Comparison of ENCODE assay signal across 8 cellular contexts in the genomic region with DNA sequence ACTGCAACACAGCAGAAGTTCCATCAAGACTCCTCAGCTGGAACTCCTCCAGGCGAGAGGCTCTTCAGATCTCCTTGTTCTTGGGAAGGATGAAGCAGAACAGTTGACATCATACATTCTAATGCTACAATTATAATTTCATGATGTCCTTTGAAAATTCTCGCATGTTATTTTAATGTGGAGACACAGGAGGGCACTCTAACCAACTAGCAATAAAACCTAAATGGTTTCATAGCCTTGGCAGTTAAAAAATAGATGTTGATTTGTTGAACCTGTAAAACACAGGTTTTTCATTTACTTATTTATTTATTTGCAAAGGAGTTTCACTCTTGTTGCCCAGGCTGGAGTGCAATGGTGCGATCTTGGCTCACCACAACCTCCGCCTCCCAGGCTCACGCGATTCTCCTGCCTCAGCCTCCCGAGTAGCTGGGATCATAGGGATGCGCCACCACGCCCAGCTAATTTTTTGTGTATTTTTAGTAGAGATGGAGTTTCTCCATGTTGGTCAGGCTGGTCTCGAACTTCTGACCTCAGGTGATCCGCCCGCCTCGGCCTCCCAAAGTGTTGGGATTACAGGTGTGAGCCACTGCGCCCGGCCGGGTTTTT. TPM values are rescaled to one million over a fixed set of nuclear protein-coding genes. Genes with fewer than 3 reads are reported as not detected.
DNase-seq lines count a peak whose midpoint lies in the region; ATAC-seq, FAIRE-seq and TF ChIP-seq lines count a peak whose summit lies in the region.
"Not testable (repeated sequence)": the region's sequence is repeated elsewhere in the genome, so short reads cannot be mapped to it uniquely, and the experiment has no call there.

No MANE protein-coding gene starts in this region.

- peak; percentile 44 for DNase-seq in D721Med (ENCODE audit: insufficient read length, low spot score)
- DNase-seq in H9; GM12878 (ENCODE audit: low read depth, low spot score): not testable (repeated sequence)
- DNase-seq in NCI-H146 treated with DMSO at 0.1 percent for 48 hours (lab: John Stamatoyannopoulos, UW; ENCODE audit: unreplicated experiment) = peak; percentile 65
- DNase-seq in PC-3 = peak; percentile 34
- peak; percentile 63 for DNase-seq in fibroblast of peridontal ligament (ENCODE audit: extremely low read depth)
- DNase-seq in lung microvascular endothelial cell (ENCODE audit: low read depth in 2 of 2) = peak; percentile 66
- peak in 1 of 2 donors; percentile 28 for DNase-seq in thyroid gland

- not testable (repeated sequence) for H3K14ac ChIP-seq in H9 (ENCODE audit: insufficient read depth, low read length)

- in situ Hi-C loops in GM12878 (cut with MboI) = loop anchor here (5.0 kb wide), 1 partner anchor 298 kb away; no protein-coding TSS in a partner anchor

- BruUV-seq in PC-3 (replicated peaks; lab: Mats Ljungman, UMichigan); GM12878 (replicated peaks; lab: Mats Ljungman, UMichigan): not testable (repeated sequence)

- TF ChIP-seq CTCF in D721Med (IDR thresholded peaks at IDR 0.05; ENCODE audit: insufficient read depth, missing control alignments) (peak; percentile 62), H9 (conservative IDR thresholded peaks at IDR 0.05) (peak; percentile 56), PC-3 (conservative IDR thresholded peaks at IDR 0.05; ENCODE audit: low read depth, low read length) (peak; percentile 50), GM12878 (IDR thresholded peaks at IDR 0.05 in 2 of 3, conservative IDR thresholded peaks at IDR 0.05 in 1 of 3; ENCODE audit: control insufficient read depth in 2 of 3, extremely low read depth in 1 of 3, insufficient read depth in 1 of 3, low read depth in 3 of 3, low read length in 3 of 3) (peak; percentile 33 to 51 (median 39); a peak in 5 of 6 replicates), thyroid gland (IDR thresholded peaks at IDR 0.05) (peak in 5 of 6 experiments; percentile 15 to 69 (median 60))

- TF ChIP-seq POLR2A in GM12878 (IDR thresholded peaks at IDR 0.05; ENCODE audit: low read depth, low read length); thyroid gland (IDR thresholded peaks at IDR 0.05): not testable (repeated sequence)

- not testable (repeated sequence) for H3K4me2 ChIP-seq in H9 (ENCODE audit: insufficient read depth, insufficient read length, low read length); PC-3 (ENCODE audit: low read length); GM12878 (ENCODE audit: control insufficient read depth, insufficient read depth)

- H3K9ac ChIP-seq in H9 (ENCODE audit: extremely low read depth, insufficient read length, low read length); PC-3 (ENCODE audit: low read length); GM12878 (ENCODE audit: control insufficient read depth, insufficient read depth, low read length): not testable (repeated sequence)

- H2AK5ac ChIP-seq in H9 (ENCODE audit: insufficient read length, low read length) = not testable (repeated sequence)

- H3K79me1 ChIP-seq in H9 (ENCODE audit: insufficient read depth, low read depth, low read length, poor library complexity, severe bottlenecking) = not testable (repeated sequence)

- not testable (repeated sequence) for H3K56ac ChIP-seq in H9 (ENCODE audit: insufficient read length, low read depth, low read length)

- H3K36me3 Mint-ChIP-seq in H9 (ENCODE audit: insufficient read depth in 1 of 3, low read depth in 3 of 3) = peaks cover 0 to 13% (median 9%) of the 10 kb centered on the region in 3 experiments; a peak in 4 of 7 replicates

- no CpG with 5 or more reads among the region's 16 CpGs for WGBS in H9 (ENCODE audit: extremely low coverage, insufficient read length, low lambda C conversion rate)
- 65% methylated on average over 16 of the region's 16 CpGs for WGBS in GM12878 (ENCODE audit: insufficient coverage, insufficient replicate concordance, low lambda C conversion rate, missing lambda C conversion rate)
- WGBS in thyroid gland, 2 donors = 80 to 83% methylated on average over 16 of the region's 16 CpGs

- H3K27me3 Mint-ChIP-seq in H9 (ENCODE audit: low read depth) = peaks cover 47% of the 10 kb centered on the region

- FAIRE-seq in D721Med (lab: Jason Lieb, UNC); GM12878 (lab: Jason Lieb, UNC): not testable (repeated sequence)

- peak; percentile 60 for TF ChIP-seq RAD21 in GM12878 (IDR thresholded peaks at IDR 0.05; ENCODE audit: insufficient read depth, low read depth, low read length)

- H3K23me2 ChIP-seq in H9 (ENCODE audit: insufficient read length, low read depth, low read length, poor library complexity, severe bottlenecking) = peaks cover 25% of the 10 kb centered on the region

- not testable (repeated sequence) for H2BK15ac ChIP-seq in H9 (ENCODE audit: low read depth, low read length)

- H3K36me3 ChIP-seq in PC-3 (ENCODE audit: low read depth, low read length); GM12878 (ENCODE audit: control insufficient read depth in 2 of 2, insufficient read depth in 2 of 2, low read length in 1 of 2); thyroid gland: not testable (repeated sequence)

- peaks cover 25 to 32% of the 10 kb centered on the region in 2 experiments for H3K4me1 Mint-ChIP-seq in H9

- H3K18ac ChIP-seq in H9 (ENCODE audit: insufficient read length, low read depth, low read length) = not testable (repeated sequence)

- intact Hi-C loops in PC-3 (cut with micrococcal nuclease) = loop anchor here (1.0 to 5.0 kb wide), 4 partner anchors 49 to 299 kb away; no protein-coding TSS in a partner anchor
- intact Hi-C loops in GM12878 (cut with micrococcal nuclease; ENCODE audit: unreplicated experiment) = loop anchor here (1.0 to 5.0 kb wide), 2 partner anchors 168 to 299 kb away; no protein-coding TSS in a partner anchor
- intact Hi-C loops in thyroid gland (cut with DNase I) = not testable (repeated sequence)

- POLR2A ChIA-PET in PC-3 (lab: Charles Lee; ENCODE audit: unreplicated experiment); GM12878 (lab: Charles Lee): not testable (repeated sequence)

- not testable (repeated sequence) for H3K4me3 ChIP-seq in PC-3 (ENCODE audit: low read length); GM12878; thyroid gland (replicated peaks in 1 of 3)

- not testable (repeated sequence) for H3F3A ChIP-seq in PC-3 (ENCODE audit: low read length, unreplicated experiment)

- TF ChIP-seq EP300 in GM12878 (IDR thresholded peaks at IDR 0.05; ENCODE audit: borderline replicate concordance in 1 of 2, control insufficient read depth in 1 of 2, low read depth in 2 of 2, low read length in 2 of 2) = not testable (repeated sequence)

- H3T11ph ChIP-seq in H9 (ENCODE audit: low read length) = not testable (repeated sequence)

- not testable (repeated sequence) for H2BK120ac ChIP-seq in H9 (ENCODE audit: low read depth, low read length, poor library complexity, severe bottlenecking)

- H2BK20ac ChIP-seq in H9 (ENCODE audit: low read depth, low read length, poor library complexity, severe bottlenecking) = not testable (repeated sequence)

- not testable (repeated sequence) for H3K79me2 ChIP-seq in H9 (ENCODE audit: insufficient read depth, low read length); GM12878 (ENCODE audit: control insufficient read depth, insufficient read depth, low read length)
- peaks cover 12% of the 10 kb centered on the region; the same call in 1 of the 2 replicates for H3K79me2 ChIP-seq in PC-3 (ENCODE audit: low read length)

- H3K27me3 ChIP-seq in H9 (ENCODE audit: insufficient read depth, low read length); PC-3 (ENCODE audit: low read length); thyroid gland: not testable (repeated sequence)
- peaks cover 10 to 16% of the 10 kb centered on the region in 2 experiments; a peak in 3 of 4 replicates for H3K27me3 ChIP-seq in GM12878 (replicated peaks in 1 of 2; ENCODE audit: control insufficient read depth in 2 of 2, insufficient read depth in 2 of 2, low read length in 1 of 2)

- H3K4me1 ChIP-seq in H9 (ENCODE audit: insufficient read depth, low read length); PC-3 (ENCODE audit: insufficient read depth, low read length); GM12878 (ENCODE audit: control insufficient read depth, insufficient read depth, low read length): not testable (repeated sequence)
- H3K4me1 ChIP-seq in thyroid gland = peaks cover 6 to 21% of the 10 kb centered on the region in 2 donors

- H3K9me2 ChIP-seq in PC-3 (replicated peaks; ENCODE audit: low read length) = not testable (repeated sequence)

- not testable (repeated sequence) for H3K4me3 Mint-ChIP-seq in H9

- not testable (repeated sequence) for H3K27ac ChIP-seq in H9 (ENCODE audit: insufficient read length, low read depth, low read length); PC-3 (ENCODE audit: low read length); GM12878 (ENCODE audit: control insufficient read depth, insufficient read depth)
- peak overlapping the region in 1 of 3 donors; percentile 12 for H3K27ac ChIP-seq in thyroid gland

- H3K23ac ChIP-seq in H9 (ENCODE audit: insufficient read length, low read depth, low read length) = not testable (repeated sequence)

- SMC1A ChIA-PET in GM12878 (lab: Charles Lee; ENCODE audit: uncharacterized antibody, unreplicated experiment) = interaction anchor here (0.6 to 2.7 kb wide), 4 partner anchors 168 to 384 kb away, joined by 3 to 10 read pairs (median 4); no protein-coding TSS in a partner anchor

- not testable (repeated sequence) for H3K4ac ChIP-seq in H9 (ENCODE audit: low read depth, low read length)

- not testable (repeated sequence) for H4K91ac ChIP-seq in H9 (ENCODE audit: insufficient read length, low read depth, low read length)

- not testable (repeated sequence) for H4K8ac ChIP-seq in H9 (replicated peaks; ENCODE audit: insufficient read length, low read depth, low read length)

- H3K27ac Mint-ChIP-seq in H9 = not testable (repeated sequence)

- not testable (repeated sequence) for H4K20me1 ChIP-seq in H9 (ENCODE audit: control insufficient read depth, insufficient read depth, insufficient read length); PC-3 (ENCODE audit: low read length); GM12878 (ENCODE audit: control insufficient read depth, insufficient read depth)

- RAD21 ChIA-PET in GM12878 (lab: Charles Lee; ENCODE audit: unreplicated experiment) = interaction anchor here (1.4 kb wide), 1 partner anchor 49 kb away, joined by 7 read pairs; no protein-coding TSS in a partner anchor

- H3K9me3 ChIP-seq in H9 (ENCODE audit: control insufficient read depth, low read depth, low read length); PC-3 (ENCODE audit: low read length); GM12878 (replicated peaks; ENCODE audit: control insufficient read depth, insufficient read depth, low read length); thyroid gland: not testable (repeated sequence)

- H2BK5ac ChIP-seq in H9 (ENCODE audit: insufficient read length, low read length) = not testable (repeated sequence)

- H2AFZ ChIP-seq in H9 (ENCODE audit: low read length); PC-3 (ENCODE audit: low read length); GM12878 (ENCODE audit: control insufficient read depth, low read depth, low read length): not testable (repeated sequence)

- H4K5ac ChIP-seq in H9 (ENCODE audit: insufficient read length, low read depth, low read length) = not testable (repeated sequence)

- CTCF ChIA-PET in PC-3 (lab: Charles Lee) = interaction anchor here (0.6 to 1.1 kb wide), 3 partner anchors 139 to 301 kb away, joined by 3 to 4 read pairs (median 3); no protein-coding TSS in a partner anchor
- CTCF ChIA-PET in GM12878 (lab: Yijun Ruan, JAX) = interaction anchor here (0.8 to 3.5 kb wide), 10 partner anchors 11 to 870 kb away, joined by 3 to 12 read pairs (median 4); no protein-coding TSS in a partner anchor

- H2BK12ac ChIP-seq in H9 (ENCODE audit: insufficient read length, low read depth, low read length) = not testable (repeated sequence)

- peaks cover 15 to 18% of the 10 kb centered on the region in 2 experiments for H3K9me3 Mint-ChIP-seq in H9

- not testable (repeated sequence) for ATAC-seq in PC-3, GM12878

RNA-seq across cellular contexts. Expression of a gene that starts 2.4 kb away (rescaled TPM):
- total RNA-seq in H9 (2021) (4.4 and 6.1 TPM in 2 replicates), PC-3 (2014; rRNA removed) (9.1 and 14.8 TPM in 2 replicates), GM12878 (2014; rRNA removed) (0.06 and 0.11 TPM in 2 replicates), GM12878 (2014; rRNA removed; fragmentation: Illumina TruSeq; extraction: Trizol) (0.27 and 0.41 TPM in 2 replicates), GM12878 (2021) (0.18 and 0.19 TPM in 2 replicates), lung microvascular endothelial cell (0.40 and 6.1 TPM in 2 replicates), thyroid gland (100 to 1,000 TPM; 230 to 981 (median 515) TPM)
- not detected in 2 replicates for total RNA-seq in GM12878 (2013; cell fraction: nucleolus; rRNA removed)
- 0.55 TPM for polyA plus RNA-seq in GM12878 (2011; ENCODE audit: low read depth)
- polyA plus RNA-seq in GM12878 (2011; rRNA removed) (0.01 and 0.10 TPM in 2 replicates), GM12878 (2014; fragmentation: Illumina TruSeq; extraction: Trizol) (0.09 and 0.22 TPM in 2 replicates), GM12878 (2014; fragmentation: Nextera tagmentation; extraction: Ambion mirVana) (under 1 TPM; 0.04 to 0.37 TPM), GM12878 (2014; rRNA removed) (0.55 and 0.61 TPM in 2 replicates), GM12878 (2016; fragmentation: Nextera tagmentation; extraction: Ambion mirVana) (under 1 TPM in 1 of 2 experiments, not detected in 1; 0.33 TPM)
- polyA plus RNA-seq in GM12878 (2011; cell fraction: cytosol; rRNA removed) = not detected in 2 replicates
- not detected in 2 replicates for polyA plus RNA-seq in GM12878 (2011; cell fraction: nucleus; rRNA removed)
- polyA plus RNA-seq in GM12878 (2012) = 0.43 and 0.98 TPM in 2 replicates
- not detected in 2 replicates for polyA minus RNA-seq in GM12878 (2011; rRNA and poly(A)+ RNA removed)
- not detected in 2 replicates for polyA minus RNA-seq in GM12878 (2011; cell fraction: cytosol; rRNA and poly(A)+ RNA removed)
- polyA minus RNA-seq in GM12878 (2011; cell fraction: nucleus; rRNA and poly(A)+ RNA removed) = not detected in 2 replicates

Comparison
In these comparisons a context has a peak if more than half of its experiments do, and no peak if none do; other contexts are left out.
1. RNA of a gene that starts 2.4 kb away (total RNA-seq): 230 to 981 TPM in thyroid gland; 9.1 to 14.8 TPM in PC-3, 4.4 to 6.1 TPM in H9, 0.40 to 6.1 TPM in lung microvascular endothelial cell and 0.06 to 0.41 TPM in GM12878; every median in the first group is over 10 times any median in the second.
2. Peak in every context shown above with its lines, with median percentiles within 50 percentile points of each other: CTCF ChIP-seq.